Comparison of ENCODE assay signal across 10 cellular contexts in the genomic region with DNA sequence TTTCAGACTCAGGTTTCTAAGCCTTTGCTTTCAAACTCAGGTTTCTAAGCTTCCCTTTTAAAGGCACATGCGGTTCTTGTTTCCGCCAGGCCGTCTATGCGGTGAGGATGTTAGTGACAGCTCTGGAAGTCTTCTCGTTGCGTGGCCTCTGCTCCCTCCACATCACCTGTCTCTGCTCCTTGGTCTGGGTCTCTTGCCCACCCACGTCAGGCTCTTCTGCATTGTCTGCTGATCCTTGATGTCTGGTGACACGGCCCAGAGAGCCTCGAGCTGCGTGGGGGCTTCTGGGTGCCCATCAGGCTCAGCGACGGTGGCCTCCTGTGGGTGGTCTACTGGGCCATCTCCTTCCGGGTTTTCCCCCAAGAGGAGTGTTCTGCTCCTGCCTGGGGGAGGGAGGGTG. TPM values are rescaled to one million over a fixed set of nuclear protein-coding genes. Genes with fewer than 3 reads are reported as not detected.
DNase-seq lines count a peak whose midpoint lies in the region; ATAC-seq lines count a peak whose summit lies in the region.
"Had no signal": no experiment of that assay in that cellular context is flagged by ENCODE, and none has a peak within 500 bp of the region (broad histone marks: within the 10 kb centered on the region; RNA-seq: fewer than 3 reads in every experiment).

No MANE protein-coding gene starts in this region.

- H3K9me3 Mint-ChIP-seq in activated CD4-positive, alpha-beta T cell treated with anti-CD3 and anti-CD28 coated beads, Interleukin-2, amount 10 ng/mL, durations not matched to agents 7 days and 5 days = no peaks in the 10 kb centered on the region
- H3K9me3 Mint-ChIP-seq in stimulated activated naive CD8-positive, alpha-beta T cell treated with anti-CD3 and anti-CD28 coated beads, Interleukin-15, Interleukin-2, amounts not matched to agents 100 ng/mL and 50 ng/mL, for 24 hours = no peaks in the 10 kb centered on the region
- H3K9me3 Mint-ChIP-seq: mesothelial cell of epicardium had no signal

- CTCF ChIA-PET in activated CD4-positive, alpha-beta T cell treated with anti-CD3 and anti-CD28 coated beads, Interleukin-2, amount 10 ng/mL, durations not matched to agents 7 days and 5 days (lab: Charles Lee) = interaction anchor here (0.6 to 5.3 kb wide), 8 partner anchors 9 to 151 kb away, joined by 3 to 39 read pairs (median 4); a partner anchor contains a TSS

- H3K4me3 Mint-ChIP-seq in activated CD4-positive, alpha-beta T cell treated with anti-CD3 and anti-CD28 coated beads, Interleukin-2, amount 10 ng/mL, durations not matched to agents 7 days and 5 days = peak overlapping the region; percentile 73
- H3K4me3 Mint-ChIP-seq in stimulated activated naive CD8-positive, alpha-beta T cell treated with anti-CD3 and anti-CD28 coated beads, Interleukin-15, Interleukin-2, amounts not matched to agents 100 ng/mL and 50 ng/mL, for 24 hours = peak overlapping the region; percentile 76
- H3K4me3 Mint-ChIP-seq: mesothelial cell of epicardium had no signal

- H3K4me3 ChIP-seq in effector memory CD4-positive, alpha-beta T cell (ENCODE audit: insufficient read depth, low read depth, low read length, poor library complexity, severe bottlenecking) = peak overlapping the region; percentile 40

- POLR2A ChIA-PET in activated CD4-positive, alpha-beta T cell treated with anti-CD3 and anti-CD28 coated beads, Interleukin-2, amount 10 ng/mL, durations not matched to agents 7 days and 5 days (lab: Charles Lee) = interaction anchor here (0.6 to 1.1 kb wide), 3 partner anchors 11 to 48 kb away, joined by 3 to 5 read pairs (median 3); no protein-coding TSS in a partner anchor

- peak overlapping the region; percentile 90 for H3K27ac Mint-ChIP-seq in activated CD4-positive, alpha-beta T cell treated with anti-CD3 and anti-CD28 coated beads, Interleukin-2, amount 10 ng/mL, durations not matched to agents 7 days and 5 days
- H3K27ac Mint-ChIP-seq in stimulated activated naive CD8-positive, alpha-beta T cell treated with anti-CD3 and anti-CD28 coated beads, Interleukin-15, Interleukin-2, amounts not matched to agents 100 ng/mL and 50 ng/mL, for 24 hours = peak overlapping the region; percentile 93
- H3K27ac Mint-ChIP-seq: mesothelial cell of epicardium had no signal

- H3K27me3 ChIP-seq in effector memory CD4-positive, alpha-beta T cell (replicated peaks; ENCODE audit: control insufficient read depth, insufficient read depth, low read length, poor library complexity, severe bottlenecking) = no peaks in the 10 kb centered on the region

- H3K36me3 Mint-ChIP-seq in activated CD4-positive, alpha-beta T cell treated with anti-CD3 and anti-CD28 coated beads, Interleukin-2, amount 10 ng/mL, durations not matched to agents 7 days and 5 days (ENCODE audit: low read depth) = peaks cover 51% of the 10 kb centered on the region
- peaks cover 35% of the 10 kb centered on the region for H3K36me3 Mint-ChIP-seq in stimulated activated naive CD8-positive, alpha-beta T cell treated with anti-CD3 and anti-CD28 coated beads, Interleukin-15, Interleukin-2, amounts not matched to agents 100 ng/mL and 50 ng/mL, for 24 hours (ENCODE audit: low read depth)
- H3K36me3 Mint-ChIP-seq: mesothelial cell of epicardium had no signal

- peaks cover 94% of the 10 kb centered on the region for H3K4me1 ChIP-seq in effector memory CD4-positive, alpha-beta T cell (ENCODE audit: control insufficient read depth, insufficient read depth, low read length, poor library complexity, severe bottlenecking)

- H3K4me1 Mint-ChIP-seq in activated CD4-positive, alpha-beta T cell treated with anti-CD3 and anti-CD28 coated beads, Interleukin-2, amount 10 ng/mL, durations not matched to agents 7 days and 5 days = peaks cover 97% of the 10 kb centered on the region
- H3K4me1 Mint-ChIP-seq in stimulated activated naive CD8-positive, alpha-beta T cell treated with anti-CD3 and anti-CD28 coated beads, Interleukin-15, Interleukin-2, amounts not matched to agents 100 ng/mL and 50 ng/mL, for 24 hours (ENCODE audit: low read depth) = peaks cover 98% of the 10 kb centered on the region

- peak; percentile 60 for DNase-seq in activated CD4-positive, alpha-beta T cell treated with anti-CD3 and anti-CD28 coated beads, Interleukin-2, amount 10 ng/mL, durations not matched to agents 7 days and 5 days
- no peak for DNase-seq in activated CD4-positive, alpha-beta T cell treated with anti-CD3 and anti-CD28 coated beads, Interleukin-2, amount 50 U/mL, for 1 hour
- DNase-seq in RPMI8226 (peak; percentile 38), DMS53 (lab: John Stamatoyannopoulos, UW) (no peak), SKM-1 treated with dmso at 0.1 percent for 144 hours (lab: John Stamatoyannopoulos, UW; ENCODE audit: unreplicated experiment) (no peak)
- DNase-seq in effector memory CD4-positive, alpha-beta T cell = no peak
- DNase-seq: ACHN had no signal

- ATAC-seq in HG03439 (IDR thresholded peaks at IDR 0.05; ENCODE audit: unreplicated experiment) = no peak

- peak overlapping the region; percentile 91 for H3K27ac ChIP-seq in effector memory CD4-positive, alpha-beta T cell (ENCODE audit: insufficient read depth, low read length, poor library complexity, severe bottlenecking)

- H3K36me3 ChIP-seq in effector memory CD4-positive, alpha-beta T cell (ENCODE audit: control insufficient read depth, insufficient read depth, low read length) = no peaks in the 10 kb centered on the region

- no peaks in the 10 kb centered on the region for H3K9me3 ChIP-seq in effector memory CD4-positive, alpha-beta T cell (ENCODE audit: control insufficient read depth, low read length)

- H3K27me3 Mint-ChIP-seq in activated CD4-positive, alpha-beta T cell treated with anti-CD3 and anti-CD28 coated beads, Interleukin-2, amount 10 ng/mL, durations not matched to agents 7 days and 5 days = no peaks in the 10 kb centered on the region
- H3K27me3 Mint-ChIP-seq in stimulated activated naive CD8-positive, alpha-beta T cell treated with anti-CD3 and anti-CD28 coated beads, Interleukin-15, Interleukin-2, amounts not matched to agents 100 ng/mL and 50 ng/mL, for 24 hours = no peaks in the 10 kb centered on the region

RNA-seq across cellular contexts. Expression of a gene that starts 30.5 kb away (rescaled TPM):
- 100 to 1,000 TPM; 235 to 264 TPM for total RNA-seq in activated CD4-positive, alpha-beta T cell treated with anti-CD3 and anti-CD28 coated beads, Interleukin-2, amount 10 ng/mL, durations not matched to agents 7 days and 5 days

Comparison
In these comparisons a context has a peak if more than half of its experiments do, and no peak if none do; other contexts are left out.
1. DNase-seq: peak in activated CD4-positive, alpha-beta T cell treated with anti-CD3 and anti-CD28 coated beads, Interleukin-2, amount 10 ng/mL, durations not matched to agents 7 days and 5 days (single experiment) and RPMI8226 (single experiment); none in activated CD4-positive, alpha-beta T cell treated with anti-CD3 and anti-CD28 coated beads, Interleukin-2, amount 50 U/mL, for 1 hour (single experiment), effector memory CD4-positive, alpha-beta T cell (0 of 3), DMS53 (single experiment) and SKM-1 treated with dmso at 0.1 percent for 144 hours (single experiment).